ENCODE assay signal across 6 cellular contexts in genomic region chr2:224011837-224012236, GRCh38.
"Had no signal": no experiment of that assay in that cellular context is flagged by ENCODE, and none has a peak within 500 bp of the region (broad histone marks: within the 10 kb centered on the region; RNA-seq: fewer than 3 reads in every experiment).

No MANE protein-coding gene starts in this region.

- DNase-seq: H9, HCEC 1CT had no signal

- H3K27ac ChIP-seq: HL-60 had no signal

- H3K4me3 ChIP-seq: GM23338, K562 had no signal

- H2AFZ ChIP-seq: GM23338 had no signal

- H3K4me2 ChIP-seq: GM23338 had no signal

- ATAC-seq: GM23338, HepG2, K562 had no signal
